In the genomic region with DNA sequence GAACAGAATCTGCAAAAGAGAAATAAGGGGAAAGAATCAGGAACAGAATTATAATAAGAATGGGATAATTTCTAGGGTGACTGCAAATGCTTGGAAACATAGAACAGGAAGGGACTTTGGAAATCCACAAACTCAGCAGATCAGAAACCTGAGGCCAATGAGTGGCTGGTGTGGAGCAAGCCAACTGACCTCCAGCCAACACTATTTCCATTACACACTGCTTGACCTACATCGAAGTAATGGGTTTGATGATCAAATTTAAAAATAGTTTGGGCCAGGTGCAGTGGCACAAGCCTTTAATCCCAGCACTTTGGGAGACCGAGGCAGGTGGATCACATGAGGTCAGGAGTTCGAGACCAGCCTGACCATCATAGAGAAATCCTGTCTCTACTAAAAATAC, we compare ENCODE assay signal across 29 cellular contexts.
"Had no signal": no experiment of that assay in that cellular context is flagged by ENCODE, and none has a peak within 500 bp of the region (broad histone marks: within the 10 kb centered on the region; RNA-seq: fewer than 3 reads in every experiment).

No MANE protein-coding gene starts in this region.

- H3K27me3 Mint-ChIP-seq: activated CD4-positive, alpha-beta memory T cell treated with anti-CD3 and anti-CD28 coated beads for 36 hours; activated CD4-positive, alpha-beta T cell treated with anti-CD3 and anti-CD28 coated beads, Interleukin-2, amount 10 ng/mL, durations not matched to agents 7 days and 5 days; activated naive CD8-positive, alpha-beta T cell treated with anti-CD3 and anti-CD28 coated beads, Interleukin-2, amount 50 U/mL, for 24 hours; brain had no signal

- DNase-seq: activated CD4-positive, alpha-beta memory T cell treated with anti-CD3 and anti-CD28 coated beads for 36 hours; activated CD4-positive, alpha-beta T cell treated with anti-CD3 and anti-CD28 coated beads, Interleukin-2, amount 10 ng/mL, durations not matched to agents 7 days and 5 days; activated CD8-positive, alpha-beta memory T cell treated with anti-CD3 and anti-CD28 coated beads for 24 hours; activated CD8-positive, alpha-beta memory T cell treated with anti-CD3 and anti-CD28 coated beads, Interleukin-2, amount 10 ng/mL, durations not matched to agents 7 days and 5 days; activated gamma-delta T cell; activated naive CD4-positive, alpha-beta T cell treated with anti-CD3 and anti-CD28 coated beads, Interleukin-2, amount 50 U/mL, for 16 hours; activated naive CD8-positive, alpha-beta T cell treated with anti-CD3 and anti-CD28 coated beads, Interleukin-2, amount 50 U/mL, for 24 hours; activated T-cell treated with anti-CD3 and anti-CD28 coated beads, Interleukin-2, amount 50 U/mL, for 1 hour; activated T-cell treated with anti-CD3 and anti-CD28 coated beads, Interleukin-2, amount 50 U/mL, for 72 hours; Kasumi-1; KG1; MG63; MV-4-11; NCI-H1092; NCI-H1436 treated with DMSO at 0.1 percent for 48 hours; NCI-H1694 treated with DMSO at 0.1 percent for 48 hours; NCI-H2029; NCI-H345; NCI-H510A; NCI-H526; NCI-H748 treated with DMSO at 0.1 percent for 48 hours; NK-92 treated with Interleukin-12 subunit alpha and Interleukin-12 subunit beta, amount 100 ng/mL, for 24 hours; PC-3; Peyer's patch; RPMI8226; SHP77 treated with DMSO at 0.1 percent for 48 hours; SK-N-SH had no signal

- H3K27ac Mint-ChIP-seq: activated CD4-positive, alpha-beta memory T cell treated with anti-CD3 and anti-CD28 coated beads for 36 hours; activated CD4-positive, alpha-beta T cell treated with anti-CD3 and anti-CD28 coated beads, Interleukin-2, amount 10 ng/mL, durations not matched to agents 7 days and 5 days; activated CD8-positive, alpha-beta memory T cell treated with anti-CD3 and anti-CD28 coated beads, Interleukin-2, amount 10 ng/mL, durations not matched to agents 7 days and 5 days; activated T-helper 2 cell treated with anti-CD3 and anti-CD28 coated beads, Interferon-gamma antibody, Interleukin-2, Interleukin-4, amounts not matched to agents 10 μg/mL and 5 μg/mL and 100 μg/mL, durations not matched to agents 14 hours and 24 hours and 36 hours had no signal

- H3K36me3 Mint-ChIP-seq: activated CD4-positive, alpha-beta memory T cell treated with anti-CD3 and anti-CD28 coated beads for 36 hours; brain had no signal

- ATAC-seq: activated CD8-positive, alpha-beta memory T cell treated with anti-CD3 and anti-CD28 coated beads, Interleukin-2, amount 10 ng/mL, durations not matched to agents 7 days and 5 days; activated naive CD8-positive, alpha-beta T cell treated with anti-CD3 and anti-CD28 coated beads, Interleukin-2, amount 50 U/mL, for 24 hours; activated T-cell treated with anti-CD3 and anti-CD28 coated beads, Interleukin-2, amount 50 U/mL, for 72 hours; PC-3 had no signal

- H3K4me3 Mint-ChIP-seq: activated CD4-positive, alpha-beta memory T cell treated with anti-CD3 and anti-CD28 coated beads for 36 hours; activated CD4-positive, alpha-beta T cell treated with anti-CD3 and anti-CD28 coated beads, Interleukin-2, amount 10 ng/mL, durations not matched to agents 7 days and 5 days; activated CD8-positive, alpha-beta memory T cell treated with anti-CD3 and anti-CD28 coated beads, Interleukin-2, amount 10 ng/mL, durations not matched to agents 7 days and 5 days; activated naive CD8-positive, alpha-beta T cell treated with anti-CD3 and anti-CD28 coated beads, Interleukin-2, amount 50 U/mL, for 24 hours had no signal
